ENCODE assay signal across 19 cellular contexts in the genomic region with DNA sequence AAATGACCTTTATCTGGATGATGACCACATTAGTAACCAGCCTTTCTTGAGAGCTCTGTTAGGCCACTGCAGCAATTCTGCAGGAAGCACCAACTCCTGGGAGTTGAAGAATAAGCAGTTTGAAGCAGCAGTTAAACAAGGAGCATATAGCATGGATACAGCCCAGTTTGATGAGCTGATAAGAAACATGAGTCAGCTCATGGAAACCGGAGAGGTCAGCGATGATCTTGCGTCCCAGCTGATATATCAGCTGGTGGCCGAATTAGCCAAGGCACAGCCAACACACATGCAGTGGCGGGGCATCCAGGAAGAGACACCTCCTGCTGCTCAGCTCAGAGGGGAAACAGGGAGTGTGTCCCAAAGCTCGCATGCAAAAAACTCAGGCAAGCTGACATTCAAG.
DNase-seq lines count a peak whose midpoint lies in the region; ATAC-seq, FAIRE-seq and TF ChIP-seq lines count a peak whose summit lies in the region.
"Had no signal": no experiment of that assay in that cellular context is flagged by ENCODE, and none has a peak within 500 bp of the region (broad histone marks: within the 10 kb centered on the region; RNA-seq: fewer than 3 reads in every experiment).

No MANE protein-coding gene starts in this region.

- no peak for TF ChIP-seq POLR2A in K562 (conservative IDR thresholded peaks at IDR 0.05)

- no peak for FAIRE-seq in K562 (lab: Jason Lieb, UNC)
- FAIRE-seq: GM12878 had no signal

- no peaks in the 10 kb centered on the region for H3K79me2 ChIP-seq in K562 (ENCODE audit: control insufficient read depth, insufficient read depth, low read length)

- no peak overlapping the region for H2BK120ac ChIP-seq in neuronal stem cell (ENCODE audit: low read depth, low read length)

- H3K14ac ChIP-seq in neuronal stem cell (ENCODE audit: low read length) = no peak overlapping the region

- H3K36me3 ChIP-seq in HEK293 (ENCODE audit: control insufficient read depth in 2 of 2, insufficient read depth in 1 of 2, low read length in 2 of 2) (no peaks in the 10 kb centered on the region), K562 (ENCODE audit: control insufficient read depth, insufficient read depth, low read length) (no peaks in the 10 kb centered on the region), neuronal stem cell (replicated peaks in 1 of 2; ENCODE audit: control insufficient read depth in 2 of 2, insufficient read depth in 2 of 2, low read length in 2 of 2) (no peaks in the 10 kb centered on the region)

- H2BK12ac ChIP-seq in neuronal stem cell (ENCODE audit: low read length) = no peak overlapping the region

- H3K27ac ChIP-seq in HEK293 (ENCODE audit: extremely low read depth, low read depth, low read length) (no peak overlapping the region), K562 (ENCODE audit: extremely low read depth, low read depth, low read length) (no peak overlapping the region), neuronal stem cell (replicated peaks; ENCODE audit: low read length) (no peak overlapping the region)

- no peak for TF ChIP-seq RAD21 in K562 (CRISPR knock-in tag; conservative IDR thresholded peaks at IDR 0.05 in 1 of 2, IDR thresholded peaks at IDR 0.05 in 1 of 2)

- CTCF ChIA-PET in HEK293 (lab: Yijun Ruan, JAX) = interaction anchor here (2.8 kb wide), 1 partner anchor 9 kb away, joined by 12 read pairs; no protein-coding TSS in a partner anchor
- CTCF ChIA-PET in K562 (lab: Yijun Ruan, JAX; ENCODE audit: low intra/inter-chr PET ratio) = no interaction called here

- H4K91ac ChIP-seq in neuronal stem cell (ENCODE audit: low read depth, low read length, poor library complexity) = peak overlapping the region; percentile 75

- no peak overlapping the region for H3K4ac ChIP-seq in neuronal stem cell (ENCODE audit: low read length)

- H3K18ac ChIP-seq in neuronal stem cell (ENCODE audit: low read length) = peak overlapping the region; percentile 11

- H3K79me1 ChIP-seq in neuronal stem cell (ENCODE audit: low read depth, low read length) = no peaks in the 10 kb centered on the region

- H2AFZ ChIP-seq in K562 (ENCODE audit: low read depth, low read length) = no peak overlapping the region
- no peak overlapping the region for H2AFZ ChIP-seq in neuronal stem cell (ENCODE audit: low read length)
- H2AFZ ChIP-seq: GM23338 had no signal

- TF ChIP-seq CTCF in HEK293 (tag by site-specific recombination; IDR thresholded peaks at IDR 0.05) (no peak), K562 (IDR thresholded peaks at IDR 0.05 in 2 of 3, conservative IDR thresholded peaks at IDR 0.05 in 1 of 3; ENCODE audit: insufficient read depth in 2 of 3, low read depth in 1 of 3, low read length in 3 of 3) (no peak)

- H4K8ac ChIP-seq in neuronal stem cell (ENCODE audit: low read depth, low read length) = no peak overlapping the region

- in situ Hi-C loops in K562 (cut with MboI) = no loop called here

- POLR2A ChIA-PET in HEK293 (lab: Yijun Ruan, JAX) = no interaction called here
- POLR2A ChIA-PET in K562 (lab: Yijun Ruan, JAX) = no interaction called here

- no peaks in the 10 kb centered on the region for H3K4me1 ChIP-seq in HEK293 (ENCODE audit: control insufficient read depth, insufficient read depth, low read length)
- H3K4me1 ChIP-seq in K562 (replicated peaks in 1 of 2; ENCODE audit: control insufficient read depth in 2 of 2, insufficient read depth in 2 of 2, low read length in 2 of 2) = no peaks in the 10 kb centered on the region; a peak in 1 of 5 replicates
- no peaks in the 10 kb centered on the region for H3K4me1 ChIP-seq in neuronal stem cell (ENCODE audit: control insufficient read depth in 2 of 2, insufficient read depth in 1 of 2, low read depth in 1 of 2, low read length in 2 of 2)

- no TSS peak for BruUV-seq in K562 (replicated peaks; lab: Mats Ljungman, UMichigan)

- 0% methylated on average over 6 of the region's 6 CpGs for WGBS in K562 (ENCODE audit: insufficient coverage, low coverage, missing lambda C conversion rate)
- WGBS in neuronal stem cell (ENCODE audit: extremely low coverage in 2 of 2, insufficient read length in 2 of 2, insufficient replicate concordance in 1 of 2), 2 donors = no CpG with 5 or more reads among the region's 6 CpGs

- H3K9me1 ChIP-seq in K562 (ENCODE audit: control insufficient read depth, insufficient read depth, low read length) = no peaks in the 10 kb centered on the region

- H3K4me2 ChIP-seq in K562 (ENCODE audit: insufficient read depth, low read length) (no peak overlapping the region), neuronal stem cell (ENCODE audit: insufficient read depth, low read length, poor library complexity, severe bottlenecking) (no peak overlapping the region)
- H3K4me2 ChIP-seq: GM23338 had no signal

- H3K27me3 ChIP-seq in K562 (ENCODE audit: control insufficient read depth in 2 of 2, insufficient read depth in 2 of 2, low read length in 2 of 2) (peaks cover 0 to 8% of the 10 kb centered on the region in 2 experiments; a peak in 2 of 5 replicates), neuronal stem cell (ENCODE audit: control insufficient read depth in 3 of 3, insufficient read depth in 3 of 3, low read depth in 1 of 3, low read length in 3 of 3) (no peaks in the 10 kb centered on the region)

- no peak overlapping the region for H3K23ac ChIP-seq in neuronal stem cell (ENCODE audit: low read depth, low read length, poor library complexity)

- no peaks in the 10 kb centered on the region for H3K9me3 ChIP-seq in HEK293 (ENCODE audit: control insufficient read depth, insufficient read depth, low read depth, low read length)
- H3K9me3 ChIP-seq in K562 (replicated peaks; ENCODE audit: control insufficient read depth, insufficient read depth, low read depth, low read length) = no peaks in the 10 kb centered on the region
- H3K9me3 ChIP-seq in neuronal stem cell (replicated peaks in 1 of 2; ENCODE audit: control insufficient read depth in 2 of 2, insufficient read depth in 1 of 2, low read depth in 1 of 2, low read length in 2 of 2) = peaks cover 0 to 6% of the 10 kb centered on the region in 2 donors

- H3K9ac ChIP-seq in K562 (ENCODE audit: insufficient read depth in 1 of 2, low read depth in 2 of 2, low read length in 2 of 2) (no peak overlapping the region), neuronal stem cell (ENCODE audit: low read depth, low read length, poor library complexity) (no peak overlapping the region)

- H3K4me3 ChIP-seq in HEK293 (ENCODE audit: low read depth, low read length) (no peak overlapping the region), K562 (no peak overlapping the region), neuronal stem cell (ENCODE audit: low read length in 2 of 2) (no peak overlapping the region)
- H3K4me3 ChIP-seq: GM12878, GM23338 had no signal

- H2AK5ac ChIP-seq in neuronal stem cell (ENCODE audit: low read depth, low read length) = no peak overlapping the region

- TF ChIP-seq EP300 in K562 (IDR thresholded peaks at IDR 0.05; ENCODE audit: low read length) = no peak

- no peak overlapping the region for H2BK5ac ChIP-seq in neuronal stem cell (ENCODE audit: low read length)

- intact Hi-C loops in K562 (cut with micrococcal nuclease) = no loop called here

- ATAC-seq in K562 (no peak), GM19023 (IDR thresholded peaks at IDR 0.05; ENCODE audit: unreplicated experiment) (no peak)
- ATAC-seq: GM23338, HCT116 had no signal

- H2BK15ac ChIP-seq in neuronal stem cell (ENCODE audit: low read length) = no peak overlapping the region

- H4K20me1 ChIP-seq in K562 (replicated peaks; ENCODE audit: control insufficient read depth, insufficient read depth, low read length) = no peaks in the 10 kb centered on the region

- DNase-seq in K562 (ENCODE audit: extremely low read depth in 1 of 4, low spot score in 3 of 4) (peak in 1 of 4 experiments; percentile 4), neuronal stem cell (ENCODE audit: low spot score) (no peak), DMS153 (lab: John Stamatoyannopoulos, UW) (no peak), kidney tubule cell (ENCODE audit: low spot score) (no peak)
- DNase-seq: 8988T; C1 segment of cervical spinal cord; Calu3; CD4-positive, alpha-beta memory T cell; COR-L47; DMS79; EL; GDM1; H9; HFFc6 had no signal

TF ChIP-seq in HEK293, 187 proteins besides CTCF, POLR2A, EP300 and RAD21:
- TF ChIP-seq ZNF701 (tag by site-specific recombination; IDR thresholded peaks at IDR 0.05) = no peak
- TF ChIP-seq ZIC2 (tag by site-specific recombination; IDR thresholded peaks at IDR 0.05) = peak; percentile 28; the same call in 1 of the 2 replicates
- no peak for TF ChIP-seq ZNF621 (tag by site-specific recombination; IDR thresholded peaks at IDR 0.05)
- TF ChIP-seq ZNF549 (tag by site-specific recombination; IDR thresholded peaks at IDR 0.05) = no peak
- TF ChIP-seq ZNF10 (tag by site-specific recombination; IDR thresholded peaks at IDR 0.05) = no peak
- TF ChIP-seq KLF10 (tag by site-specific recombination; IDR thresholded peaks at IDR 0.05) = no peak
- no peak for TF ChIP-seq ZFP37 (tag by site-specific recombination; IDR thresholded peaks at IDR 0.05)
- TF ChIP-seq GLIS2 (tag by site-specific recombination; IDR thresholded peaks at IDR 0.05) = no peak

TF ChIP-seq in K562, 482 proteins besides CTCF, POLR2A, EP300 and RAD21 (continues in another document):
- TF ChIP-seq DACH1 (IDR thresholded peaks at IDR 0.05; ENCODE audit: partially characterized antibody) = no peak
